Comparison of ENCODE assay signal across 1 cellular context in genomic region chr20:24950128-24950835, GRCh38.
TF ChIP-seq lines count a peak whose summit lies in the region.

No MANE protein-coding gene starts in this region.

TF ChIP-seq in SK-N-SH treated with all-trans-retinoic acid at 6 μM for 48 hours, 23 proteins besides CTCF, POLR2A, EP300 and RAD21 (continued from another document):
- no peak for TF ChIP-seq BACH2 (CRISPR knock-in tag; IDR thresholded peaks at IDR 0.05; ENCODE audit: borderline replicate concordance)
- no peak for TF ChIP-seq ZFP30 (CRISPR knock-in tag; IDR thresholded peaks at IDR 0.05)
- TF ChIP-seq ZNF8 (CRISPR knock-in tag; IDR thresholded peaks at IDR 0.05) = no peak
- TF ChIP-seq TSHZ2 (CRISPR knock-in tag; IDR thresholded peaks at IDR 0.05) = no peak
- no peak for TF ChIP-seq PPARA (CRISPR knock-in tag; IDR thresholded peaks at IDR 0.05; ENCODE audit: borderline replicate concordance)
- TF ChIP-seq PATZ1 (CRISPR knock-in tag; IDR thresholded peaks at IDR 0.05; ENCODE audit: borderline replicate concordance) = no peak
- TF ChIP-seq RARB (CRISPR knock-in tag; IDR thresholded peaks at IDR 0.05) = no peak
- no peak for TF ChIP-seq ZNF565 (CRISPR knock-in tag; conservative IDR thresholded peaks at IDR 0.05; ENCODE audit: low read depth)
- no peak for TF ChIP-seq SNAI2 (CRISPR knock-in tag; IDR thresholded peaks at IDR 0.05)
- no peak for TF ChIP-seq ZC3H10 (CRISPR knock-in tag; IDR thresholded peaks at IDR 0.05)
- TF ChIP-seq CSDC2 (CRISPR knock-in tag; IDR thresholded peaks at IDR 0.05) = no peak
- no peak for TF ChIP-seq ARNTL (CRISPR knock-in tag; IDR thresholded peaks at IDR 0.05; ENCODE audit: borderline replicate concordance, low read depth)
- no peak for TF ChIP-seq TOX (CRISPR knock-in tag; IDR thresholded peaks at IDR 0.05; ENCODE audit: borderline replicate concordance)
- TF ChIP-seq ISL1 (CRISPR knock-in tag; IDR thresholded peaks at IDR 0.05) = no peak
- no peak for TF ChIP-seq CREB5 (CRISPR knock-in tag; IDR thresholded peaks at IDR 0.05; ENCODE audit: low read depth)
- no peak for TF ChIP-seq OSR1 (CRISPR knock-in tag; IDR thresholded peaks at IDR 0.05)
- TF ChIP-seq ESRRG (CRISPR knock-in tag; IDR thresholded peaks at IDR 0.05) = no peak
- no peak for TF ChIP-seq CSRNP3 (CRISPR knock-in tag; IDR thresholded peaks at IDR 0.05)
TF ChIP-seq in SK-N-SH treated with all-trans-retinoic acid at 6 μM for 48 hours: peak in this region for 0.
